In genomic region chr3:138118863-138119766, GRCh38 we compare ENCODE assay signal across 8 cellular contexts. TPM values are rescaled to one million over a fixed set of nuclear protein-coding genes. Genes with fewer than 3 reads are reported as not detected.
DNase-seq lines count a peak whose midpoint lies in the region; ATAC-seq and TF ChIP-seq lines count a peak whose summit lies in the region.

No MANE protein-coding gene starts in this region.

- H3K23ac ChIP-seq in H9 (ENCODE audit: insufficient read length, low read depth, low read length) (no peak overlapping the region), trophoblast cell (ENCODE audit: low read length) (no peak overlapping the region)

- H3K4me3 Mint-ChIP-seq in H9: no peak overlapping the region

- DNase-seq in ELR (ENCODE audit: low read depth): peak; percentile 81
- DNase-seq in H9: peak; percentile 92
- DNase-seq in MM.1S: peak; percentile 50
- peak; percentile 72 for DNase-seq in RPMI7951 (ENCODE audit: low read depth)
- peak; percentile 14 for DNase-seq in activated gamma-delta T cell treated with anti-CD3 and anti-CD28 coated beads, Interleukin-2, amount 50 U/mL, for 16 hours (ENCODE audit: low read depth)
- peak; percentile 76 for DNase-seq in glomerular visceral epithelial cell (ENCODE audit: extremely low spot score)
- peak; percentile 73 to 90 for DNase-seq in trophoblast cell

- H3K27ac ChIP-seq in H9 (ENCODE audit: insufficient read length, low read depth, low read length): no peak overlapping the region
- H3K27ac ChIP-seq in MM.1S (ENCODE audit: low read length): no peak overlapping the region
- H3K27ac ChIP-seq in trophoblast cell (ENCODE audit: low read depth, low read length): no peak overlapping the region

- H4K20me1 ChIP-seq in H9 (ENCODE audit: control insufficient read depth, insufficient read depth, insufficient read length): no peaks in the 10 kb centered on the region
- no peaks in the 10 kb centered on the region for H4K20me1 ChIP-seq in MM.1S (ENCODE audit: insufficient read depth, low read length)

- peaks cover 19 to 24% of the 10 kb centered on the region in 2 experiments for H3K4me1 Mint-ChIP-seq in H9

- H2AK5ac ChIP-seq in H9 (ENCODE audit: insufficient read length, low read length): no peak overlapping the region
- no peak overlapping the region for H2AK5ac ChIP-seq in trophoblast cell (ENCODE audit: low read length)

- H3K27ac Mint-ChIP-seq in H9: no peak overlapping the region

- peaks cover 8 to 11% of the 10 kb centered on the region in 2 experiments; a peak in 4 of 5 replicates for H3K9me3 Mint-ChIP-seq in H9

- H3K14ac ChIP-seq in H9 (ENCODE audit: insufficient read depth, low read length) (no peak overlapping the region), trophoblast cell (ENCODE audit: low read length) (no peak overlapping the region)

- no peak overlapping the region for H3K4ac ChIP-seq in H9 (ENCODE audit: low read depth, low read length)
- H3K4ac ChIP-seq in trophoblast cell (ENCODE audit: low read depth, low read length): no peak overlapping the region

- H4K12ac ChIP-seq in trophoblast cell (ENCODE audit: low read depth, low read length): no peak overlapping the region

- H2AFZ ChIP-seq in H9 (ENCODE audit: low read length): no peak overlapping the region
- H2AFZ ChIP-seq in MM.1S (ENCODE audit: low read length): no peak overlapping the region
- H2AFZ ChIP-seq in trophoblast cell (ENCODE audit: insufficient read depth, low read length, poor library complexity): no peak overlapping the region

- no peak overlapping the region for H3T11ph ChIP-seq in H9 (ENCODE audit: low read length)

- H3K18ac ChIP-seq in H9 (ENCODE audit: insufficient read length, low read depth, low read length): no peak overlapping the region
- H3K18ac ChIP-seq in trophoblast cell (ENCODE audit: low read length): no peak overlapping the region

- H3K36me3 Mint-ChIP-seq in H9 (ENCODE audit: insufficient read depth in 1 of 3, low read depth in 3 of 3): peaks cover 0 to 13% (median 2%) of the 10 kb centered on the region in 3 experiments; a peak in 2 of 7 replicates

- H2BK12ac ChIP-seq in H9 (ENCODE audit: insufficient read length, low read depth, low read length) (no peak overlapping the region), trophoblast cell (ENCODE audit: low read length) (no peak overlapping the region)

- no peaks in the 10 kb centered on the region for H3K9me2 ChIP-seq in MM.1S (replicated peaks; ENCODE audit: insufficient read depth, low read length)

- no peaks in the 10 kb centered on the region for H3K79me2 ChIP-seq in H9 (ENCODE audit: insufficient read depth, low read length)
- H3K79me2 ChIP-seq in MM.1S (ENCODE audit: low read length): no peaks in the 10 kb centered on the region
- peaks cover 2% of the 10 kb centered on the region for H3K79me2 ChIP-seq in trophoblast cell (ENCODE audit: control insufficient read depth, insufficient read depth, low read length, poor library complexity)

- H4K5ac ChIP-seq in H9 (ENCODE audit: insufficient read length, low read depth, low read length): no peak overlapping the region

- no peak overlapping the region for H2BK15ac ChIP-seq in H9 (ENCODE audit: low read depth, low read length)

- H4K8ac ChIP-seq in H9 (replicated peaks; ENCODE audit: insufficient read length, low read depth, low read length) (no peak overlapping the region), trophoblast cell (ENCODE audit: low read depth, low read length) (no peak overlapping the region)

- no peaks in the 10 kb centered on the region for H3K79me1 ChIP-seq in H9 (ENCODE audit: insufficient read depth, low read depth, low read length, poor library complexity, severe bottlenecking)
- peaks cover 7% of the 10 kb centered on the region for H3K79me1 ChIP-seq in trophoblast cell (ENCODE audit: low read length)

- H3K9ac ChIP-seq in H9 (ENCODE audit: extremely low read depth, insufficient read length, low read length) (no peak overlapping the region), MM.1S (ENCODE audit: low read length) (no peak overlapping the region), trophoblast cell (ENCODE audit: low read length) (no peak overlapping the region)

- ATAC-seq in HG02840 (IDR thresholded peaks at IDR 0.05; ENCODE audit: low FRiP score, unreplicated experiment): no peak

- no peaks in the 10 kb centered on the region for H3K9me3 ChIP-seq in H9 (ENCODE audit: control insufficient read depth, low read depth, low read length)
- no peaks in the 10 kb centered on the region for H3K9me3 ChIP-seq in MM.1S (replicated peaks; ENCODE audit: insufficient read depth, low read length)
- H3K9me3 ChIP-seq in trophoblast cell (ENCODE audit: insufficient read depth, low read depth, low read length): no peaks in the 10 kb centered on the region

- H3K56ac ChIP-seq in H9 (ENCODE audit: insufficient read length, low read depth, low read length): no peak overlapping the region

- H3K4me2 ChIP-seq in H9 (ENCODE audit: insufficient read depth, insufficient read length, low read length) (no peak overlapping the region), MM.1S (ENCODE audit: low read depth, low read length) (no peak overlapping the region), trophoblast cell (ENCODE audit: low read length) (no peak overlapping the region)

- no peak overlapping the region for H2BK20ac ChIP-seq in H9 (ENCODE audit: low read depth, low read length, poor library complexity, severe bottlenecking)

- H3K23me2 ChIP-seq in H9 (ENCODE audit: insufficient read length, low read depth, low read length, poor library complexity, severe bottlenecking): peaks cover 7% of the 10 kb centered on the region

- H4K91ac ChIP-seq in H9 (ENCODE audit: insufficient read length, low read depth, low read length) (no peak overlapping the region), trophoblast cell (ENCODE audit: low read depth, low read length) (no peak overlapping the region)

- no peak overlapping the region for H2BK5ac ChIP-seq in H9 (ENCODE audit: insufficient read length, low read length)
- no peak overlapping the region for H2BK5ac ChIP-seq in trophoblast cell (ENCODE audit: low read depth, low read length, poor library complexity)

- H3F3A ChIP-seq in MM.1S (ENCODE audit: insufficient read depth, low read length): no peaks in the 10 kb centered on the region

- no peak overlapping the region for H3K4me3 ChIP-seq in MM.1S (ENCODE audit: low read length)
- H3K4me3 ChIP-seq in trophoblast cell (ENCODE audit: low read depth, low read length): no peak overlapping the region

- H2BK120ac ChIP-seq in H9 (ENCODE audit: low read depth, low read length, poor library complexity, severe bottlenecking) (no peak overlapping the region), trophoblast cell (ENCODE audit: insufficient read depth, low read length, poor library complexity) (no peak overlapping the region)

- H3K27me3 Mint-ChIP-seq in H9 (ENCODE audit: low read depth): peaks cover 3% of the 10 kb centered on the region; the same call in 1 of the 2 replicates

- H3K27me3 ChIP-seq in H9 (ENCODE audit: insufficient read depth, low read length): no peaks in the 10 kb centered on the region
- peaks cover 9% of the 10 kb centered on the region; the same call in 1 of the 2 replicates for H3K27me3 ChIP-seq in MM.1S (replicated peaks; ENCODE audit: insufficient read depth, low read length)
- no peaks in the 10 kb centered on the region for H3K27me3 ChIP-seq in trophoblast cell (ENCODE audit: insufficient read depth, low read length)

- peak; percentile 87 for TF ChIP-seq CTCF in H9 (conservative IDR thresholded peaks at IDR 0.05)
- TF ChIP-seq CTCF in MM.1S (IDR thresholded peaks at IDR 0.05; ENCODE audit: low read length): peak; percentile 87

- no CpG with 5 or more reads among the region's 11 CpGs for WGBS in H9 (ENCODE audit: extremely low coverage, insufficient read length, low lambda C conversion rate)
- no CpG with 5 or more reads among the region's 11 CpGs for WGBS in trophoblast cell (ENCODE audit: extremely low coverage, insufficient coverage, insufficient read length)

- H3K4me1 ChIP-seq in H9 (ENCODE audit: insufficient read depth, low read length): no peaks in the 10 kb centered on the region
- no peaks in the 10 kb centered on the region for H3K4me1 ChIP-seq in MM.1S (ENCODE audit: low read length)
- peaks cover 2 to 4% of the 10 kb centered on the region in 2 experiments for H3K4me1 ChIP-seq in trophoblast cell (ENCODE audit: control insufficient read depth in 1 of 2, insufficient read depth in 2 of 2, low read length in 2 of 2)

- H3K36me3 ChIP-seq in MM.1S (replicated peaks; ENCODE audit: insufficient read depth, low read length) (no peaks in the 10 kb centered on the region), trophoblast cell (ENCODE audit: control insufficient read depth in 1 of 2, insufficient read depth in 2 of 2, low read length in 2 of 2) (no peaks in the 10 kb centered on the region)

RNA-seq across cellular contexts. Expression of gene DZIP1L, which starts 3.7 kb away (rescaled TPM):
- 9.2 and 10.4 TPM in 2 replicates for total RNA-seq in H9 (2021)
- 7.4 and 11.1 TPM in 2 replicates for total RNA-seq in RPMI7951 (2014; rRNA removed; shearing (Covaris generic))
- 2.7 and 3.5 TPM in 2 replicates for polyA plus RNA-seq in trophoblast cell (2013)

RNA-seq across cellular contexts. Expression of gene A4GNT, which starts 13.1 kb away (rescaled TPM):
- total RNA-seq in H9 (2021): not detected in 2 replicates
- total RNA-seq in RPMI7951 (2014; rRNA removed; shearing (Covaris generic)): not detected in 2 replicates
- polyA plus RNA-seq in trophoblast cell (2013): not detected in 2 replicates

RNA-seq across cellular contexts. Expression of gene DBR1, which starts 55.6 kb away (rescaled TPM):
- 20.8 and 21.6 TPM in 2 replicates for total RNA-seq in H9 (2021)
- 22.9 and 25.1 TPM in 2 replicates for total RNA-seq in RPMI7951 (2014; rRNA removed; shearing (Covaris generic))
- polyA plus RNA-seq in trophoblast cell (2013): 8.9 and 9.4 TPM in 2 replicates

Comparison
In these comparisons a context has a peak if more than half of its experiments do, and no peak if none do; other contexts are left out.
1. DNase-seq: peak in every context shown above with its lines; median percentile 92 in H9; 82 in trophoblast cell; 81 in ELR; 76 in glomerular visceral epithelial cell; 72 in RPMI7951; 50 in MM.1S; 14 in activated gamma-delta T cell treated with anti-CD3 and anti-CD28 coated beads, Interleukin-2, amount 50 U/mL, for 16 hours.